28 cellular contexts compared by ENCODE assay signal in the genomic region with DNA sequence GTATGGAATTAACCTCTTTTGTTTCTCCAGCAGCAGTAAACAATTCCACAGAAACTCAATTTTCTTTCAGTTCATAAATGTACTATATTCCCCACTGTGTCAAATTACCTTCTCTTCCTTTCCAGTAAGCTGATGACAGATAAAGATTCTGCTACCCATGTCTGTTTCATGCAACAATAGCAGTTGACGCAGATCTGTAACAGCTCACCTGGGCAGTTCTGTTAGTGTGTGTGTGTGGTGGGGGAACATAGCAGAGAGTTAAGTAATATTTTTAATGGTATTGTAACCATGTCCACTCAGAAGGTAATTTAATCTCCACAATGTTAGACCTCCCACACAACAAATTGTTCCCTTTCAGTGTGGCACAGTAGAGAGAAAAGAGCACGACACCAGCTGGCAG.
DNase-seq lines count a peak whose midpoint lies in the region; TF ChIP-seq lines count a peak whose summit lies in the region.
"Had no signal": no experiment of that assay in that cellular context is flagged by ENCODE, and none has a peak within 500 bp of the region (broad histone marks: within the 10 kb centered on the region; RNA-seq: fewer than 3 reads in every experiment).

No MANE protein-coding gene starts in this region.

- H3K27me3 ChIP-seq in endodermal cell (ENCODE audit: control insufficient read depth, insufficient read depth, low read length, poor library complexity, severe bottlenecking), result no peaks in the 10 kb centered on the region
- H3K27me3 ChIP-seq: adrenal gland, MG63, suprapubic skin, upper lobe of left lung had no signal

- intact Hi-C loops in MCF 10A (cut with micrococcal nuclease), result no loop called here

- H3K4me3 ChIP-seq in endodermal cell (ENCODE audit: low read length), result no peak overlapping the region
- H3K4me3 ChIP-seq: adrenal gland, MG63, suprapubic skin, upper lobe of left lung had no signal

- H3K27ac ChIP-seq in endodermal cell (ENCODE audit: low read depth, low read length), result no peak overlapping the region
- H3K27ac ChIP-seq: adrenal gland, suprapubic skin, upper lobe of left lung had no signal

- H3K9me3 Mint-ChIP-seq in endodermal cell, result no peaks in the 10 kb centered on the region
- H3K9me3 Mint-ChIP-seq in MCF 10A (ENCODE audit: unreplicated experiment), result no peaks in the 10 kb centered on the region
- H3K9me3 Mint-ChIP-seq: activated naive CD4-positive, alpha-beta T cell treated with anti-CD3 and anti-CD28 coated beads, Interleukin-2, amount 10 ng/mL, durations not matched to agents 7 days and 5 days; activated T-helper 17 cell treated with anti-CD3 and anti-CD28 coated beads, Interleukin-2, amount 50 U/mL, for 72 hours had no signal

- CTCF ChIA-PET in MCF 10A (lab: Yijun Ruan, JAX), result interaction anchor here (0.6 kb wide), 1 partner anchor 381 kb away, joined by 3 read pairs; no protein-coding TSS in a partner anchor

- BruUV-seq in MCF 10A (replicated peaks; lab: Mats Ljungman, UMichigan), result no TSS peak

- H3K9ac ChIP-seq in endodermal cell (ENCODE audit: extremely low read depth, low read length, poor library complexity, severe bottlenecking), result no peak overlapping the region

- no peak overlapping the region for H3K4me3 Mint-ChIP-seq in endodermal cell
- H3K4me3 Mint-ChIP-seq in MCF 10A (ENCODE audit: unreplicated experiment), result no peak overlapping the region
- H3K4me3 Mint-ChIP-seq: activated naive CD4-positive, alpha-beta T cell treated with anti-CD3 and anti-CD28 coated beads, Interleukin-2, amount 10 ng/mL, durations not matched to agents 7 days and 5 days; activated T-helper 17 cell treated with anti-CD3 and anti-CD28 coated beads, Interleukin-2, amount 50 U/mL, for 72 hours; CD14-positive monocyte had no signal

- TF ChIP-seq CTCF in endodermal cell (conservative IDR thresholded peaks at IDR 0.05), result no peak
- TF ChIP-seq CTCF in MCF 10A (IDR thresholded peaks at IDR 0.05; ENCODE audit: unreplicated experiment), result no peak

- 98% methylated on average over 2 of the region's 2 CpGs; no CpG with 5 or more reads in 1 of the 2 experiments for WGBS in endodermal cell (ENCODE audit: insufficient coverage in 1 of 2, insufficient read length in 1 of 2), 2 experiments

- no peaks in the 10 kb centered on the region for H3K36me3 ChIP-seq in endodermal cell (ENCODE audit: control insufficient read depth, insufficient read depth, low read length)
- H3K36me3 ChIP-seq: adrenal gland, MG63, suprapubic skin, upper lobe of left lung had no signal

- H3K9me3 ChIP-seq in endodermal cell (ENCODE audit: control insufficient read depth, low read length), result no peaks in the 10 kb centered on the region
- H3K9me3 ChIP-seq: adrenal gland, MG63, suprapubic skin, upper lobe of left lung had no signal

- peaks cover 8% of the 10 kb centered on the region for H3K4me1 Mint-ChIP-seq in endodermal cell
- no peaks in the 10 kb centered on the region for H3K4me1 Mint-ChIP-seq in MCF 10A (ENCODE audit: insufficient read depth, unreplicated experiment)
- H3K4me1 Mint-ChIP-seq: activated naive CD4-positive, alpha-beta T cell treated with anti-CD3 and anti-CD28 coated beads, Interleukin-2, amount 10 ng/mL, durations not matched to agents 7 days and 5 days; activated T-helper 17 cell treated with anti-CD3 and anti-CD28 coated beads, Interleukin-2, amount 50 U/mL, for 72 hours; CD14-positive monocyte had no signal

- no peaks in the 10 kb centered on the region for H3K27me3 Mint-ChIP-seq in endodermal cell (ENCODE audit: insufficient read depth)
- no peaks in the 10 kb centered on the region for H3K27me3 Mint-ChIP-seq in MCF 10A (ENCODE audit: insufficient read depth, unreplicated experiment)
- H3K27me3 Mint-ChIP-seq: activated naive CD4-positive, alpha-beta T cell treated with anti-CD3 and anti-CD28 coated beads, Interleukin-2, amount 10 ng/mL, durations not matched to agents 7 days and 5 days had no signal

- H3K4me1 ChIP-seq in endodermal cell (ENCODE audit: control insufficient read depth, insufficient read depth, low read length), result no peaks in the 10 kb centered on the region
- H3K4me1 ChIP-seq: adrenal gland, suprapubic skin, upper lobe of left lung had no signal

- no peak overlapping the region for H3K27ac Mint-ChIP-seq in endodermal cell
- no peak overlapping the region for H3K27ac Mint-ChIP-seq in MCF 10A (ENCODE audit: low read depth, unreplicated experiment)
- H3K27ac Mint-ChIP-seq: activated naive CD4-positive, alpha-beta T cell treated with anti-CD3 and anti-CD28 coated beads, Interleukin-2, amount 10 ng/mL, durations not matched to agents 7 days and 5 days; activated T-helper 17 cell treated with anti-CD3 and anti-CD28 coated beads, Interleukin-2, amount 50 U/mL, for 72 hours; CD14-positive monocyte had no signal

- POLR2A ChIA-PET in MCF 10A (lab: Yijun Ruan, JAX), result no interaction called here

- H3K36me3 Mint-ChIP-seq in endodermal cell (ENCODE audit: low read depth) (no peaks in the 10 kb centered on the region), MCF 10A (ENCODE audit: insufficient read depth, unreplicated experiment) (no peaks in the 10 kb centered on the region)
- H3K36me3 Mint-ChIP-seq: activated naive CD4-positive, alpha-beta T cell treated with anti-CD3 and anti-CD28 coated beads, Interleukin-2, amount 10 ng/mL, durations not matched to agents 7 days and 5 days; CD14-positive monocyte had no signal

- DNase-seq in NCI-H2107 treated with DMSO at 0.1 percent for 48 hours (lab: John Stamatoyannopoulos, UW; ENCODE audit: unreplicated experiment) (peak; percentile 58), NCI-H2107 (lab: John Stamatoyannopoulos, UW) (no peak), NCI-H128 (lab: John Stamatoyannopoulos, UW; ENCODE audit: unreplicated experiment) (peak; percentile 56), NCI-H69 (lab: John Stamatoyannopoulos, UW) (peak; percentile 87), left kidney (ENCODE audit: low read depth, low spot score) (peak; percentile 64), endodermal cell (no peak), DMS153 (lab: John Stamatoyannopoulos, UW) (no peak), MCF 10A (ENCODE audit: unreplicated experiment) (no peak)
- DNase-seq: activated naive CD4-positive, alpha-beta T cell treated with anti-CD3 and anti-CD28 coated beads, Interleukin-2, amount 10 ng/mL, durations not matched to agents 7 days and 5 days; adrenal gland; cerebellar nuclear complex; dermis blood vessel endothelial cell; EL; head of caudate nucleus; islet precursor cell; KG1; left ventricle myocardium superior; MG63; NCI-H1436 treated with DMSO at 0.1 percent for 48 hours; NK-92 treated with Interleukin-12 subunit alpha and Interleukin-12 subunit beta, amount 100 ng/mL, for 24 hours; PC-3; right cardiac atrium; stimulated activated CD4-positive, alpha-beta T cell treated with anti-CD3 and anti-CD28 coated beads, Interleukin-1b, Interleukin-23, amount 100 ng/mL, for 48 hours; stimulated activated naive CD4-positive, alpha-beta T cell treated with Interleukin-2 at 50 U/mL for 16 hours; upper lobe of left lung had no signal

Comparison
In these comparisons a context has a peak if more than half of its experiments do, and no peak if none do; other contexts are left out.
1. DNase-seq: peak in NCI-H2107 treated with DMSO at 0.1 percent for 48 hours (single experiment), NCI-H128 (single experiment), NCI-H69 (single experiment) and left kidney (single experiment); none in NCI-H2107 (single experiment), endodermal cell (single experiment), DMS153 (single experiment) and MCF 10A (single experiment).